Comparison of ENCODE assay signal across 16 cellular contexts in genomic region chr1:218464871-218465270, GRCh38.
"Had no signal": no experiment of that assay in that cellular context is flagged by ENCODE, and none has a peak within 500 bp of the region (broad histone marks: within the 10 kb centered on the region; RNA-seq: fewer than 3 reads in every experiment).

No MANE protein-coding gene starts in this region.

- ATAC-seq: heart left ventricle, left lobe of liver had no signal

- DNase-seq: activated CD4-positive, alpha-beta T cell treated with anti-CD3 and anti-CD28 coated beads, Interleukin-2, amount 50 U/mL, for 48 hours; activated CD4-positive, CD25-positive, alpha-beta regulatory T cell treated with anti-CD3 and anti-CD28 coated beads, Interleukin-2, amount 50 U/mL, for 72 hours; activated gamma-delta T cell treated with Interleukin-2 at 50 U/mL for 16 hours; activated naive CD8-positive, alpha-beta T cell treated with anti-CD3 and anti-CD28 coated beads for 36 hours; activated T-cell treated with anti-CD3 and anti-CD28 coated beads, Interleukin-2, amount 50 U/mL, for 48 hours; effector memory CD4-positive, alpha-beta T cell; heart left ventricle; islet precursor cell; mesendoderm; nephron progenitor cell; stimulated activated CD4-positive, alpha-beta T cell treated with anti-CD3 and anti-CD28 coated beads, Interleukin-4, amount 100 ng/mL, for 24 hours; testis had no signal

- H3K9me3 Mint-ChIP-seq: activated naive CD8-positive, alpha-beta T cell treated with anti-CD3 and anti-CD28 coated beads for 36 hours; nephron progenitor cell; stimulated activated naive CD8-positive, alpha-beta T cell treated with anti-CD3 and anti-CD28 coated beads, Interleukin-15, Interleukin-2, amounts not matched to agents 100 ng/mL and 50 ng/mL, for 24 hours had no signal

- H3K4me3 Mint-ChIP-seq: activated naive CD8-positive, alpha-beta T cell treated with anti-CD3 and anti-CD28 coated beads for 36 hours; nephron progenitor cell; stimulated activated naive CD8-positive, alpha-beta T cell treated with anti-CD3 and anti-CD28 coated beads, Interleukin-15, Interleukin-2, amounts not matched to agents 100 ng/mL and 50 ng/mL, for 24 hours had no signal

- H3K27ac ChIP-seq: testis had no signal

- H3K9me3 ChIP-seq: heart left ventricle, testis had no signal

- H3K4me3 ChIP-seq: coronary artery, heart left ventricle, testis had no signal

- H3K36me3 ChIP-seq: heart left ventricle had no signal

- H3K27me3 ChIP-seq: heart left ventricle, testis had no signal

- H3K27ac Mint-ChIP-seq: activated naive CD8-positive, alpha-beta T cell treated with anti-CD3 and anti-CD28 coated beads for 36 hours; nephron progenitor cell; stimulated activated naive CD8-positive, alpha-beta T cell treated with anti-CD3 and anti-CD28 coated beads, Interleukin-15, Interleukin-2, amounts not matched to agents 100 ng/mL and 50 ng/mL, for 24 hours had no signal

- H3K4me1 Mint-ChIP-seq: activated naive CD8-positive, alpha-beta T cell treated with anti-CD3 and anti-CD28 coated beads for 36 hours had no signal

- H3K36me3 Mint-ChIP-seq: activated naive CD8-positive, alpha-beta T cell treated with anti-CD3 and anti-CD28 coated beads for 36 hours had no signal

- FAIRE-seq: urothelium cell line had no signal
